ENCODE assay signal across 8 cellular contexts in genomic region chr13:43804461-43805070, GRCh38. TPM values are rescaled to one million over a fixed set of nuclear protein-coding genes. Genes with fewer than 3 reads are reported as not detected.
DNase-seq lines count a peak whose midpoint lies in the region; ATAC-seq, FAIRE-seq and TF ChIP-seq lines count a peak whose summit lies in the region.

No MANE protein-coding gene starts in this region.

- no peak for TF ChIP-seq POLR2A in K562 (conservative IDR thresholded peaks at IDR 0.05)

- H4K20me1 ChIP-seq in GM23338 (replicated peaks; ENCODE audit: insufficient read depth) (no peaks in the 10 kb centered on the region), K562 (replicated peaks; ENCODE audit: control insufficient read depth, insufficient read depth, low read length) (no peaks in the 10 kb centered on the region)

- H3K4me3 Mint-ChIP-seq in GM23338: no peak overlapping the region

- H3K27ac ChIP-seq in GM23338 (ENCODE audit: low read depth): peak overlapping the region; percentile 1; the same call in 1 of the 2 replicates
- no peak overlapping the region for H3K27ac ChIP-seq in K562 (ENCODE audit: extremely low read depth, low read depth, low read length)
- H3K27ac ChIP-seq in stomach smooth muscle (ENCODE audit: low read length): no peak overlapping the region

- H3K79me2 ChIP-seq in GM23338 (replicated peaks; ENCODE audit: insufficient read depth) (no peaks in the 10 kb centered on the region), K562 (ENCODE audit: control insufficient read depth, insufficient read depth, low read length) (no peaks in the 10 kb centered on the region)

- no peak overlapping the region for H2AFZ ChIP-seq in GM23338
- H2AFZ ChIP-seq in K562 (ENCODE audit: low read depth, low read length): no peak overlapping the region

- H3K4me3 ChIP-seq in BE2C (ENCODE audit: low read depth, low read length): no peak overlapping the region
- H3K4me3 ChIP-seq in GM23338: no peak overlapping the region
- H3K4me3 ChIP-seq in K562: no peak overlapping the region
- H3K4me3 ChIP-seq in stomach smooth muscle (ENCODE audit: low read length in 2 of 2): peak overlapping the region; percentile 36 to 43

- TF ChIP-seq CTCF in BE2C (IDR thresholded peaks at IDR 0.05; ENCODE audit: low read depth, low read length) (peak; percentile 45), GM23338 (conservative IDR thresholded peaks at IDR 0.05; ENCODE audit: low read depth in 2 of 2) (peak; percentile 48 to 82), K562 (IDR thresholded peaks at IDR 0.05 in 2 of 3, conservative IDR thresholded peaks at IDR 0.05 in 1 of 3; ENCODE audit: insufficient read depth in 2 of 3, low read depth in 1 of 3, low read length in 3 of 3) (peak in 1 of 3 experiments; percentile 50; a peak in 2 of 6 replicates)

- DNase-seq in BE2C (peak; percentile 49), GM23338 (ENCODE audit: low spot score) (peak; percentile 80), NCI-H446 treated with DMSO at 0.1 percent for 48 hours (lab: John Stamatoyannopoulos, UW) (peak; percentile 63), K562 (ENCODE audit: extremely low read depth in 1 of 4, low spot score in 3 of 4) (peak in 3 of 4 experiments; percentile 8 to 36 (median 18)), iris pigment epithelial cell (ENCODE audit: low read depth) (peak; percentile 78), NK-92 (lab: John Stamatoyannopoulos, UW; ENCODE audit: unreplicated experiment) (no peak)

- no peak for FAIRE-seq in K562 (lab: Jason Lieb, UNC)

- H3K36me3 ChIP-seq in BE2C (no peaks in the 10 kb centered on the region), GM23338 (ENCODE audit: insufficient read depth) (no peaks in the 10 kb centered on the region), K562 (ENCODE audit: control insufficient read depth, insufficient read depth, low read length) (no peaks in the 10 kb centered on the region), stomach smooth muscle (ENCODE audit: control insufficient read depth in 2 of 2, insufficient read depth in 2 of 2, low read length in 2 of 2) (no peaks in the 10 kb centered on the region)

- in situ Hi-C loops in K562 (cut with MboI): no loop called here

- CTCF ChIA-PET in K562 (lab: Yijun Ruan, JAX; ENCODE audit: low intra/inter-chr PET ratio): interaction anchor here (0.6 to 1.1 kb wide), 2 partner anchors 70 to 1161 kb away, joined by 3 read pairs; no protein-coding TSS in a partner anchor

- intact Hi-C loops in K562 (cut with micrococcal nuclease): loop anchor here (5.0 kb wide), 2 partner anchors 717 to 837 kb away; no protein-coding TSS in a partner anchor

- peak overlapping the region; percentile 70 for H3K27ac Mint-ChIP-seq in GM23338

- no TSS peak for BruUV-seq in K562 (replicated peaks; lab: Mats Ljungman, UMichigan)

- peaks cover 3% of the 10 kb centered on the region for H3K27me3 Mint-ChIP-seq in GM23338 (ENCODE audit: insufficient read depth, low read depth, poor library complexity)

- POLR2A ChIA-PET in K562 (lab: Yijun Ruan, JAX): no interaction called here

- no peaks in the 10 kb centered on the region for H3F3A ChIP-seq in GM23338 (replicated peaks; ENCODE audit: low read depth)

- H3K4me1 Mint-ChIP-seq in GM23338: peaks cover 18% of the 10 kb centered on the region

- H3K27me3 ChIP-seq in BE2C: no peaks in the 10 kb centered on the region
- no peaks in the 10 kb centered on the region for H3K27me3 ChIP-seq in GM23338 (ENCODE audit: insufficient read depth)
- no peaks in the 10 kb centered on the region for H3K27me3 ChIP-seq in K562 (ENCODE audit: control insufficient read depth in 2 of 2, insufficient read depth in 2 of 2, low read length in 2 of 2)
- H3K27me3 ChIP-seq in stomach smooth muscle (ENCODE audit: control insufficient read depth in 1 of 2, insufficient read depth in 2 of 2, low read length in 2 of 2): no peaks in the 10 kb centered on the region

- 0 out of 3 replicates have a peak, but pooled peaks cover 1% of the 10 kb centered on the region for H3K36me3 Mint-ChIP-seq in GM23338 (ENCODE audit: low read depth)

- no peaks in the 10 kb centered on the region for H3K9me3 ChIP-seq in BE2C
- no peaks in the 10 kb centered on the region for H3K9me3 ChIP-seq in K562 (replicated peaks; ENCODE audit: control insufficient read depth, insufficient read depth, low read depth, low read length)
- no peaks in the 10 kb centered on the region for H3K9me3 ChIP-seq in stomach smooth muscle (ENCODE audit: control insufficient read depth in 2 of 2, low read length in 2 of 2)

- H3K4me2 ChIP-seq in GM23338 (0 out of 2 replicates have a peak overlapping the region, but pooled peaks have one; percentile 6), K562 (ENCODE audit: insufficient read depth, low read length) (no peak overlapping the region)

- H3K9me1 ChIP-seq in K562 (ENCODE audit: control insufficient read depth, insufficient read depth, low read length): no peaks in the 10 kb centered on the region

- H3K9me3 Mint-ChIP-seq in GM23338: no peaks in the 10 kb centered on the region

- H3K4me1 ChIP-seq in BE2C (peaks cover 9% of the 10 kb centered on the region), GM23338 (ENCODE audit: insufficient read depth) (peaks cover 15% of the 10 kb centered on the region), K562 (replicated peaks in 1 of 2; ENCODE audit: control insufficient read depth in 2 of 2, insufficient read depth in 2 of 2, low read length in 2 of 2) (no peaks in the 10 kb centered on the region), stomach smooth muscle (ENCODE audit: control insufficient read depth, insufficient read depth, low read length) (no peaks in the 10 kb centered on the region)

- WGBS in K562 (ENCODE audit: insufficient coverage, low coverage, missing lambda C conversion rate): 0% methylated on average over 5 of the region's 5 CpGs

- ATAC-seq in GM23338 (peak; percentile 69), K562 (peak; percentile 64; the same call in 1 of the 3 replicates), GM18502 (IDR thresholded peaks at IDR 0.05; ENCODE audit: poor library complexity, unreplicated experiment) (no peak)

- H3K9me2 ChIP-seq in GM23338 (ENCODE audit: insufficient read depth): no peaks in the 10 kb centered on the region

- TF ChIP-seq RAD21 in K562 (CRISPR knock-in tag; conservative IDR thresholded peaks at IDR 0.05 in 1 of 2, IDR thresholded peaks at IDR 0.05 in 1 of 2): peak; percentile 51 to 63

- H3K9ac ChIP-seq in K562 (ENCODE audit: insufficient read depth in 1 of 2, low read depth in 2 of 2, low read length in 2 of 2) (no peak overlapping the region), stomach smooth muscle (ENCODE audit: low read length in 2 of 2) (peak overlapping the region; percentile 22 to 44)

- TF ChIP-seq EP300 in K562 (IDR thresholded peaks at IDR 0.05; ENCODE audit: low read length): no peak

TF ChIP-seq in GM23338, 12 proteins besides CTCF, POLR2A, EP300 and RAD21 (continues in another document):
- TF ChIP-seq STAT1 (IDR thresholded peaks at IDR 0.05; ENCODE audit: unreplicated experiment) (no peak), ZNF114 (CRISPR knock-in tag; IDR thresholded peaks at IDR 0.05) (no peak), JUNB (IDR thresholded peaks at IDR 0.05; ENCODE audit: unreplicated experiment) (no peak), CREB1 (CRISPR knock-in tag; IDR thresholded peaks at IDR 0.05; ENCODE audit: low read depth) (no peak), ZNF331 (CRISPR knock-in tag; IDR thresholded peaks at IDR 0.05; ENCODE audit: low read depth) (no peak)

TF ChIP-seq in K562, 482 proteins besides CTCF, POLR2A, EP300 and RAD21 (continues in another document):
- TF ChIP-seq PHF20 (IDR thresholded peaks at IDR 0.05; ENCODE audit: partially characterized antibody): no peak
- TF ChIP-seq ETV1 (tag; conservative IDR thresholded peaks at IDR 0.05; ENCODE audit: low read depth): no peak
- no peak for TF ChIP-seq ZNF280B (CRISPR knock-in tag; IDR thresholded peaks at IDR 0.05)
- no peak for TF ChIP-seq L3MBTL2 (IDR thresholded peaks at IDR 0.05)
- no peak for TF ChIP-seq POLR2AphosphoS5 (IDR thresholded peaks at IDR 0.05; ENCODE audit: control insufficient read depth, insufficient read depth, low read depth, low read length)
- no peak for TF ChIP-seq CBX8 (IDR thresholded peaks at IDR 0.05; ENCODE audit: borderline replicate concordance, extremely low read depth, low read depth, low read length, poor library complexity, severe bottlenecking)
- TF ChIP-seq SNRNP70 (optimal IDR thresholded peaks at IDR 0.05; ENCODE audit: low read depth, low read length): no peak
- no peak for TF ChIP-seq POLR2B (IDR thresholded peaks at IDR 0.05; ENCODE audit: low read depth, partially characterized antibody)

RNA-seq across cellular contexts. Expression of gene ENOX1, which starts 17.8 kb away (rescaled TPM):
- 14.5 TPM for polyA plus RNA-seq in BE2C (2012; ENCODE audit: insufficient read depth, insufficient read length, low read depth)
- 0.66 and 2.1 TPM in 2 replicates for total RNA-seq in GM23338 (2014; rRNA removed; shearing (Covaris generic))
- 0.54 and 0.81 TPM in 2 replicates for polyA plus RNA-seq in GM23338 (2016; fragmentation: Nextera tagmentation; extraction: Ambion mirVana)
- not detected in 2 replicates for total RNA-seq in K562 (2011; cell fraction: chromatin; rRNA removed; ENCODE audit: low replicate concordance)
- total RNA-seq in K562 (2011; cell fraction: nucleolus; rRNA removed): not detected in 2 replicates
- total RNA-seq in K562 (2011; cell fraction: nucleoplasm; rRNA removed): not detected in 2 replicates
- not detected in 2 replicates for total RNA-seq in K562 (2014; rRNA removed)
- total RNA-seq in K562 (2014; rRNA removed; fragmentation: Illumina TruSeq; extraction: Trizol): not detected in 2 replicates
- not detected in 2 replicates for total RNA-seq in K562 (2015; rRNA removed; fragmentation: Illumina TruSeq; extraction: Trizol)
- not detected in 2 replicates for total RNA-seq in K562 (2021)
- polyA plus RNA-seq in K562 (2011; rRNA removed): not detected in 2 replicates
- not detected in 2 replicates for polyA plus RNA-seq in K562 (2011; cell fraction: cytosol; rRNA removed)
- not detected in 2 replicates for polyA plus RNA-seq in K562 (2011; cell fraction: nucleus; rRNA removed)
- not detected in 2 replicates for polyA plus RNA-seq in K562 (2012)
- polyA plus RNA-seq in K562 (2014; fragmentation: Illumina TruSeq; extraction: Trizol): not detected in 2 replicates
- not detected for polyA plus RNA-seq in K562 (2014; fragmentation: Nextera tagmentation; extraction: Ambion mirVana)
- polyA plus RNA-seq in K562 (2014; rRNA removed): not detected in 2 replicates
- polyA minus RNA-seq in K562 (2011; rRNA and poly(A)+ RNA removed): not detected in 2 replicates
- not detected in 2 replicates for polyA minus RNA-seq in K562 (2011; cell fraction: cytosol; rRNA and poly(A)+ RNA removed)
- not detected in 2 replicates for polyA minus RNA-seq in K562 (2011; cell fraction: nucleus; rRNA and poly(A)+ RNA removed)

Comparison
In these comparisons a context has a peak if more than half of its experiments do, and no peak if none do; other contexts are left out.
1. H3K4me3 ChIP-seq: peak in stomach smooth muscle (2 of 2); none in BE2C (single experiment), GM23338 (single experiment) and K562 (single experiment).
2. H3K9ac ChIP-seq: peak in stomach smooth muscle (2 of 2); none in K562 (0 of 2).